Comparison of ENCODE assay signal across 10 cellular contexts in the genomic region with DNA sequence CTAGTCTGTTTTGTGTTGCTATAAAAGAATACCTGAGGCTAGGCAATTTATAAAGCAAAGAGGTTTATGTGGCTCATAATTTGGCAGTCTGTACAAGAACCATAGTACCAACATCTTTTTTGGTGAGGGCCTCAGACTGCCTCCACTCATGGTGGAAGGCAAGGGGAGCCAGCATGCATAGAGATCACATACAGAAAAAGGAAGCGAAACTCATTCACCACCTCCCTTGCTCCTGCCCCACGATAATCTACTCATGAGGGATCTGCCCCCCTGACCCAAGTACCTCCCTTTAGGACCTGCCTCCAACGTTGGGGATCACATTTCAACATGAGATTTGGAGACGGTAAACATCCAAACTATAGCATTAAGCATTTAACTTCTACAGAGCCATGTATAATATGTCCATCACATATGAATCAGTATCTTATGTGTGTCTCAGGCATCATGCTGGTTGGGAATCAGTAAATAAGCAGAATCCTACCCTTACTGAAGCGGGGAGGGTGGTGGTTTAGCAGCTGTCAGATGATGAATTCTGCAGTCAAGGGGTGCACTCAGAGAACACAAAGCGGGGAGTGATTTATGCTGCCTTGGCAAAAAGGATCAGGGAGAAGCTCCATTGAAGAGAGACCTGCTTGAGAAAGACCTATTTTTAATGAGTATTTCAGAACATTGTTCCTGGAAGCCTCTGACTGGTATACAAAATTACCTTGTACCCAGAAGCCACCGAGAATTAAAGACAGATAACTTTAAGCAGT. TPM values are rescaled to one million over a fixed set of nuclear protein-coding genes. Genes with fewer than 3 reads are reported as not detected.
DNase-seq lines count a peak whose midpoint lies in the region; ATAC-seq, FAIRE-seq and TF ChIP-seq lines count a peak whose summit lies in the region.
"Had no signal": no experiment of that assay in that cellular context is flagged by ENCODE, and none has a peak within 500 bp of the region (broad histone marks: within the 10 kb centered on the region; RNA-seq: fewer than 3 reads in every experiment).

No MANE protein-coding gene starts in this region.

- peak overlapping the region; percentile 86 for H3K27ac Mint-ChIP-seq in astrocyte (ENCODE audit: unreplicated experiment)

- peak; percentile 72 for ATAC-seq in GM18508 (IDR thresholded peaks at IDR 0.05; ENCODE audit: insufficient read depth, unreplicated experiment)
- peak; percentile 89 for ATAC-seq in GM21526 (IDR thresholded peaks at IDR 0.05; ENCODE audit: low FRiP score, unreplicated experiment)
- ATAC-seq in HG03280 (IDR thresholded peaks at IDR 0.05; ENCODE audit: unreplicated experiment): peak; percentile 88
- ATAC-seq: Panc1 had no signal

- peak; percentile 13 for FAIRE-seq in astrocyte (lab: Jason Lieb, UNC)
- FAIRE-seq in small intestine (lab: Jason Lieb, UNC): no peak

- H4K20me1 ChIP-seq in astrocyte (ENCODE audit: insufficient read depth, low read length): no peaks in the 10 kb centered on the region

- H3K9me3 Mint-ChIP-seq in astrocyte (ENCODE audit: unreplicated experiment): no peaks in the 10 kb centered on the region

- H3K36me3 Mint-ChIP-seq in astrocyte (ENCODE audit: low read depth, unreplicated experiment): peaks cover 50% of the 10 kb centered on the region

- peaks cover 49% of the 10 kb centered on the region for H3K4me1 Mint-ChIP-seq in astrocyte (ENCODE audit: low read depth, unreplicated experiment)

- H3K9ac ChIP-seq in astrocyte (ENCODE audit: low read length): no peak overlapping the region

- 78 to 80% (median 80%) methylated on average over 7 of the region's 7 CpGs for WGBS in small intestine, 3 donors

- no peak for TF ChIP-seq CTCF in astrocyte (IDR thresholded peaks at IDR 0.05; ENCODE audit: insufficient read depth, low read depth, low read length)

- H3K4me3 ChIP-seq in astrocyte (ENCODE audit: insufficient read depth, low read depth, low read length) (no peak overlapping the region), small intestine (ENCODE audit: low read depth in 1 of 2, low read length in 2 of 2) (no peak overlapping the region)

- no peak overlapping the region for H3K4me3 Mint-ChIP-seq in astrocyte (ENCODE audit: unreplicated experiment)

- H3K27ac ChIP-seq in astrocyte (ENCODE audit: low read depth, low read length): peak overlapping the region; percentile 73
- H3K27ac ChIP-seq in small intestine (ENCODE audit: low read depth in 1 of 2, low read length in 1 of 2): no peak overlapping the region

- peaks cover 22% of the 10 kb centered on the region for H3K79me2 ChIP-seq in astrocyte (ENCODE audit: insufficient read depth, low read length)

- peaks cover 29% of the 10 kb centered on the region for H3K4me1 ChIP-seq in astrocyte (ENCODE audit: insufficient read depth, low read length)
- no peaks in the 10 kb centered on the region for H3K4me1 ChIP-seq in small intestine (ENCODE audit: control insufficient read depth in 2 of 2, insufficient read depth in 1 of 2, low read depth in 1 of 2, low read length in 1 of 2)

- H3K9me3 ChIP-seq in astrocyte (ENCODE audit: insufficient read depth, low read depth, low read length) (no peaks in the 10 kb centered on the region), small intestine (ENCODE audit: control insufficient read depth, low read depth) (no peaks in the 10 kb centered on the region)

- H3K27me3 Mint-ChIP-seq in astrocyte (ENCODE audit: low read depth, unreplicated experiment): no peaks in the 10 kb centered on the region

- H2AFZ ChIP-seq in astrocyte (ENCODE audit: low read depth, low read length): no peak overlapping the region

- DNase-seq in astrocyte (ENCODE audit: low read depth) (no peak), NCI-H146 treated with DMSO at 0.1 percent for 48 hours (lab: John Stamatoyannopoulos, UW; ENCODE audit: unreplicated experiment) (no peak), Ammon's horn (ENCODE audit: low spot score) (no peak), small intestine (no peak), SK-N-DZ (ENCODE audit: low spot score) (no peak)
- DNase-seq: dermis blood vessel endothelial cell had no signal

- H3K36me3 ChIP-seq in astrocyte (ENCODE audit: insufficient read depth, low read length) (peaks cover 64% of the 10 kb centered on the region), small intestine (ENCODE audit: control insufficient read depth in 2 of 2, insufficient read depth in 2 of 2, low read length in 2 of 2) (peaks cover 29 to 43% of the 10 kb centered on the region in 2 donors)

- H3K27me3 ChIP-seq in astrocyte (ENCODE audit: insufficient read depth, low read length): no peaks in the 10 kb centered on the region
- no peaks in the 10 kb centered on the region for H3K27me3 ChIP-seq in small intestine (ENCODE audit: control insufficient read depth in 2 of 2, insufficient read depth in 2 of 2, low read length in 2 of 2)

- H3K4me2 ChIP-seq in astrocyte (ENCODE audit: low read length): no peak overlapping the region

RNA-seq across cellular contexts. Expression of a gene that starts 34.8 kb away (rescaled TPM):
- 58.1 and 58.6 TPM in 2 replicates for total RNA-seq in astrocyte
- 10 to 100 TPM in 2 of 3 donors, 1 to 10 TPM in 1; 8.1 to 15.2 (median 11.6) TPM for polyA plus RNA-seq in small intestine
- polyA plus RNA-seq in SK-N-DZ (2014; cell fraction: cytosol; rRNA removed): 35.2 and 39.2 TPM in 2 replicates
- polyA plus RNA-seq in SK-N-DZ (2014; cell fraction: nucleus; rRNA removed): 48.8 and 133 TPM in 2 replicates

RNA-seq across cellular contexts. Expression of a gene that starts 34.9 kb away (rescaled TPM):
- total RNA-seq in astrocyte: 5.5 and 6.2 TPM in 2 replicates
- 1 to 10 TPM; 1.6 to 3.4 (median 2.7) TPM for polyA plus RNA-seq in small intestine
- 3.8 and 4.0 TPM in 2 replicates for polyA plus RNA-seq in SK-N-DZ (2014; cell fraction: cytosol; rRNA removed)
- polyA plus RNA-seq in SK-N-DZ (2014; cell fraction: nucleus; rRNA removed): 0.82 and 1.8 TPM in 2 replicates

RNA-seq across cellular contexts. Expression of a gene that starts 51.0 kb away (rescaled TPM):
- total RNA-seq in astrocyte: 1.4 and 1.6 TPM in 2 replicates
- 1 to 10 TPM; 4.1 to 7.2 (median 4.9) TPM for polyA plus RNA-seq in small intestine
- not detected in 2 replicates for polyA plus RNA-seq in SK-N-DZ (2014; cell fraction: cytosol; rRNA removed)
- polyA plus RNA-seq in SK-N-DZ (2014; cell fraction: nucleus; rRNA removed): not detected in 2 replicates
- total RNA-seq: dermis blood vessel endothelial cell had no signal
